Comparison of ENCODE assay signal across 1 cellular context in the genomic region with DNA sequence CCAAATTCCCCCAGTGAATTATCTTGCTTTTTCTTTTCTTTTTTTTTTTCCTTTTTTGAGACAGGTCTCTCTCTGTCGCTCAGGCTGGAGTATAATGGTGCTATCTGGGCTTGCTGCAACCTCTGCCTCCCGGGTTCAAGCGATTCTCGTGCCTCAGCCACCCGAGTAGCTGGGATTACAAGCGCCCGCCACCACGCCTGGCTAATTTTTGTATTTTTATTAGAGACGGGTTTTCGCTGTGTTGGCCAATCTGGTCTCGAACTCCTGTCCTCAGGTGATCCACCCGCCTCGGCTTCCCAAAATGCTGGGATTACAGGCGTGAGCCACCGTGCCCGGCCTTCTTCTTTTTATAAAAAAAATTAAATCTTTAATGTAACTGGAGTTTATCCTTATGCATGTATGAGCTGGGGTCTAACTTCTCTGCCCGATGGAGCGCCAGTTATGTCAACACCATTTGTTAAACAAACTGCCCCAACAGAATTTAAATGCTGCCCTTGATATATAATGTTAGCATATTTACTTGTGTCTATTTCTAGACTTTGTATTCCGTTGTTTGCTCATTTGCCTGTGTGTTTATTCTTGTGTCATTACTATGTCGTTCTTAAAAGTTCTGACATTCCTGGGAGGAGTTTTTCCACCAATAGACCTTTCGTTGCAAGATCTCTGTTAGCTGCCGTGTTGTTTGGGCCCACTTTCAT.
TF ChIP-seq lines count a peak whose summit lies in the region.

No MANE protein-coding gene starts in this region.

TF ChIP-seq in GM23338, 12 proteins besides CTCF, POLR2A, EP300 and RAD21 (continued from another document):
- TF ChIP-seq, protein P1, sequence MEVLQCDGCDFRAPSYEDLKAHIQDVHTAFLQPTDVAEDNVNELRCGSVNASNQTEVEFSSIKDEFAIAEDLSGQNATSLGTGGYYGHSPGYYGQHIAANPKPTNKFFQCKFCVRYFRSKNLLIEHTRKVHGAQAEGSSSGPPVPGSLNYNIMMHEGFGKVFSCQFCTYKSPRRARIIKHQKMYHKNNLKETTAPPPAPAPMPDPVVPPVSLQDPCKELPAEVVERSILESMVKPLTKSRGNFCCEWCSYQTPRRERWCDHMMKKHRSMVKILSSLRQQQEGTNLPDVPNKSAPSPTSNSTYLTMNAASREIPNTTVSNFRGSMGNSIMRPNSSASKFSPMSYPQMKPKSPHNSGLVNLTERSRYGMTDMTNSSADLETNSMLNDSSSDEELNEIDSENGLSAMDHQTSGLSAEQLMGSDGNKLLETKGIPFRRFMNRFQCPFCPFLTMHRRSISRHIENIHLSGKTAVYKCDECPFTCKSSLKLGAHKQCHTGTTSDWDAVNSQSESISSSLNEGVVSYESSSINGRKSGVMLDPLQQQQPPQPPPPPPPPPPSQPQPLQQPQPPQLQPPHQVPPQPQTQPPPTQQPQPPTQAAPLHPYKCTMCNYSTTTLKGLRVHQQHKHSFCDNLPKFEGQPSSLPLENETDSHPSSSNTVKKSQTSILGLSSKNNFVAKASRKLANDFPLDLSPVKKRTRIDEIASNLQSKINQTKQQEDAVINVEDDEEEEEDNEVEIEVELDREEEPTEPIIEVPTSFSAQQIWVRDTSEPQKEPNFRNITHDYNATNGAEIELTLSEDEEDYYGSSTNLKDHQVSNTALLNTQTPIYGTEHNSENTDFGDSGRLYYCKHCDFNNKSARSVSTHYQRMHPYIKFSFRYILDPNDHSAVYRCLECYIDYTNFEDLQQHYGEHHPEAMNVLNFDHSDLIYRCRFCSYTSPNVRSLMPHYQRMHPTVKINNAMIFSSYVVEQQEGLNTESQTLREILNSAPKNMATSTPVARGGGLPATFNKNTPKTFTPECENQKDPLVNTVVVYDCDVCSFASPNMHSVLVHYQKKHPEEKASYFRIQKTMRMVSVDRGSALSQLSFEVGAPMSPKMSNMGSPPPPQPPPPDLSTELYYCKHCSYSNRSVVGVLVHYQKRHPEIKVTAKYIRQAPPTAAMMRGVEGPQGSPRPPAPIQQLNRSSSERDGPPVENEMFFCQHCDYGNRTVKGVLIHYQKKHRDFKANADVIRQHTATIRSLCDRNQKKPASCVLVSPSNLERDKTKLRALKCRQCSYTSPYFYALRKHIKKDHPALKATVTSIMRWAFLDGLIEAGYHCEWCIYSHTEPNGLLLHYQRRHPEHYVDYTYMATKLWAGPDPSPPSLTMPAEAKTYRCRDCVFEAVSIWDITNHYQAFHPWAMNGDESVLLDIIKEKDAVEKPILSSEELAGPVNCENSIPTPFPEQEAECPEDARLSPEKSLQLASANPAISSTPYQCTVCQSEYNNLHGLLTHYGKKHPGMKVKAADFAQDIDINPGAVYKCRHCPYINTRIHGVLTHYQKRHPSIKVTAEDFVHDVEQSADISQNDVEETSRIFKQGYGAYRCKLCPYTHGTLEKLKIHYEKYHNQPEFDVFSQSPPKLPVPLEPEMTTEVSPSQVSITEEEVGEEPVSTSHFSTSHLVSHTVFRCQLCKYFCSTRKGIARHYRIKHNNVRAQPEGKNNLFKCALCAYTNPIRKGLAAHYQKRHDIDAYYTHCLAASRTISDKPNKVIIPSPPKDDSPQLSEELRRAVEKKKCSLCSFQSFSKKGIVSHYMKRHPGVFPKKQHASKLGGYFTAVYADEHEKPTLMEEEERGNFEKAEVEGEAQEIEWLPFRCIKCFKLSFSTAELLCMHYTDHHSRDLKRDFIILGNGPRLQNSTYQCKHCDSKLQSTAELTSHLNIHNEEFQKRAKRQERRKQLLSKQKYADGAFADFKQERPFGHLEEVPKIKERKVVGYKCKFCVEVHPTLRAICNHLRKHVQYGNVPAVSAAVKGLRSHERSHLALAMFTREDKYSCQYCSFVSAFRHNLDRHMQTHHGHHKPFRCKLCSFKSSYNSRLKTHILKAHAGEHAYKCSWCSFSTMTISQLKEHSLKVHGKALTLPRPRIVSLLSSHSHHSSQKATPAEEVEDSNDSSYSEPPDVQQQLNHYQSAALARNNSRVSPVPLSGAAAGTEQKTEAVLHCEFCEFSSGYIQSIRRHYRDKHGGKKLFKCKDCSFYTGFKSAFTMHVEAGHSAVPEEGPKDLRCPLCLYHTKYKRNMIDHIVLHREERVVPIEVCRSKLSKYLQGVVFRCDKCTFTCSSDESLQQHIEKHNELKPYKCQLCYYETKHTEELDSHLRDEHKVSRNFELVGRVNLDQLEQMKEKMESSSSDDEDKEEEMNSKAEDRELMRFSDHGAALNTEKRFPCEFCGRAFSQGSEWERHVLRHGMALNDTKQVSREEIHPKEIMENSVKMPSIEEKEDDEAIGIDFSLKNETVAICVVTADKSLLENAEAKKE (CRISPR knock-in tag; IDR thresholded peaks at IDR 0.05), result no peak
- TF ChIP-seq, protein P2, sequence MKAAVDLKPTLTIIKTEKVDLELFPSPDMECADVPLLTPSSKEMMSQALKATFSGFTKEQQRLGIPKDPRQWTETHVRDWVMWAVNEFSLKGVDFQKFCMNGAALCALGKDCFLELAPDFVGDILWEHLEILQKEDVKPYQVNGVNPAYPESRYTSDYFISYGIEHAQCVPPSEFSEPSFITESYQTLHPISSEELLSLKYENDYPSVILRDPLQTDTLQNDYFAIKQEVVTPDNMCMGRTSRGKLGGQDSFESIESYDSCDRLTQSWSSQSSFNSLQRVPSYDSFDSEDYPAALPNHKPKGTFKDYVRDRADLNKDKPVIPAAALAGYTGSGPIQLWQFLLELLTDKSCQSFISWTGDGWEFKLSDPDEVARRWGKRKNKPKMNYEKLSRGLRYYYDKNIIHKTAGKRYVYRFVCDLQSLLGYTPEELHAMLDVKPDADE (IDR thresholded peaks at IDR 0.05), result no peak
- no peak for TF ChIP-seq STAT1 (IDR thresholded peaks at IDR 0.05; ENCODE audit: unreplicated experiment)
- TF ChIP-seq, protein P3, sequence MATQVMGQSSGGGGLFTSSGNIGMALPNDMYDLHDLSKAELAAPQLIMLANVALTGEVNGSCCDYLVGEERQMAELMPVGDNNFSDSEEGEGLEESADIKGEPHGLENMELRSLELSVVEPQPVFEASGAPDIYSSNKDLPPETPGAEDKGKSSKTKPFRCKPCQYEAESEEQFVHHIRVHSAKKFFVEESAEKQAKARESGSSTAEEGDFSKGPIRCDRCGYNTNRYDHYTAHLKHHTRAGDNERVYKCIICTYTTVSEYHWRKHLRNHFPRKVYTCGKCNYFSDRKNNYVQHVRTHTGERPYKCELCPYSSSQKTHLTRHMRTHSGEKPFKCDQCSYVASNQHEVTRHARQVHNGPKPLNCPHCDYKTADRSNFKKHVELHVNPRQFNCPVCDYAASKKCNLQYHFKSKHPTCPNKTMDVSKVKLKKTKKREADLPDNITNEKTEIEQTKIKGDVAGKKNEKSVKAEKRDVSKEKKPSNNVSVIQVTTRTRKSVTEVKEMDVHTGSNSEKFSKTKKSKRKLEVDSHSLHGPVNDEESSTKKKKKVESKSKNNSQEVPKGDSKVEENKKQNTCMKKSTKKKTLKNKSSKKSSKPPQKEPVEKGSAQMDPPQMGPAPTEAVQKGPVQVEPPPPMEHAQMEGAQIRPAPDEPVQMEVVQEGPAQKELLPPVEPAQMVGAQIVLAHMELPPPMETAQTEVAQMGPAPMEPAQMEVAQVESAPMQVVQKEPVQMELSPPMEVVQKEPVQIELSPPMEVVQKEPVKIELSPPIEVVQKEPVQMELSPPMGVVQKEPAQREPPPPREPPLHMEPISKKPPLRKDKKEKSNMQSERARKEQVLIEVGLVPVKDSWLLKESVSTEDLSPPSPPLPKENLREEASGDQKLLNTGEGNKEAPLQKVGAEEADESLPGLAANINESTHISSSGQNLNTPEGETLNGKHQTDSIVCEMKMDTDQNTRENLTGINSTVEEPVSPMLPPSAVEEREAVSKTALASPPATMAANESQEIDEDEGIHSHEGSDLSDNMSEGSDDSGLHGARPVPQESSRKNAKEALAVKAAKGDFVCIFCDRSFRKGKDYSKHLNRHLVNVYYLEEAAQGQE (IDR thresholded peaks at IDR 0.05; ENCODE audit: unreplicated experiment), result no peak
- no peak for TF ChIP-seq ZNF331 (CRISPR knock-in tag; IDR thresholded peaks at IDR 0.05; ENCODE audit: low read depth)
- no peak for TF ChIP-seq EZH2 (IDR thresholded peaks at IDR 0.05; ENCODE audit: low read depth, unreplicated experiment)
- no peak for TF ChIP-seq ZNF114 (CRISPR knock-in tag; IDR thresholded peaks at IDR 0.05)
- no peak for TF ChIP-seq POLR2AphosphoS5 (IDR thresholded peaks at IDR 0.05; ENCODE audit: low read depth)
- TF ChIP-seq CREB1 (CRISPR knock-in tag; IDR thresholded peaks at IDR 0.05; ENCODE audit: low read depth), result no peak
- TF ChIP-seq NANOG (IDR thresholded peaks at IDR 0.05; ENCODE audit: borderline replicate concordance), result no peak
- TF ChIP-seq JUNB (IDR thresholded peaks at IDR 0.05; ENCODE audit: unreplicated experiment), result no peak
